12 cellular contexts compared by ENCODE assay signal in genomic region chr9:83059417-83059816, GRCh38. TPM values are rescaled to one million over a fixed set of nuclear protein-coding genes. Genes with fewer than 3 reads are reported as not detected.
DNase-seq lines count a peak whose midpoint lies in the region; ATAC-seq, FAIRE-seq and TF ChIP-seq lines count a peak whose summit lies in the region.
"Had no signal": no experiment of that assay in that cellular context is flagged by ENCODE, and none has a peak within 500 bp of the region (broad histone marks: within the 10 kb centered on the region; RNA-seq: fewer than 3 reads in every experiment).

No MANE protein-coding gene starts in this region.

- H3K9me3 ChIP-seq in A549: peaks cover 4% of the 10 kb centered on the region; the same call in 1 of the 3 replicates
- peaks cover 20% of the 10 kb centered on the region; the same call in 1 of the 2 replicates for H3K9me3 ChIP-seq in PC-9 (ENCODE audit: insufficient read depth, low read depth)

- POLR2A ChIA-PET in A549 (lab: Yijun Ruan, JAX): no interaction called here
- POLR2A ChIA-PET in PC-9 (lab: Charles Lee; ENCODE audit: unreplicated experiment): no interaction called here
- POLR2A ChIA-PET in activated CD8-positive, alpha-beta T cell treated with anti-CD3 and anti-CD28 coated beads for 36 hours (lab: Charles Lee): no interaction called here

- TF ChIP-seq POLR2A in A549 (IDR thresholded peaks at IDR 0.05; ENCODE audit: low read length): no peak

- H3K9me2 ChIP-seq in PC-9 (ENCODE audit: insufficient read depth): no peaks in the 10 kb centered on the region

- TF ChIP-seq CTCF in A549 (IDR thresholded peaks at IDR 0.05) (no peak), PC-9 (conservative IDR thresholded peaks at IDR 0.05) (no peak)
- TF ChIP-seq CTCF in activated CD8-positive, alpha-beta T cell treated with anti-CD3 and anti-CD28 coated beads for 36 hours (IDR thresholded peaks at IDR 0.05): no peak

- H3K4me2 ChIP-seq in A549 (peak overlapping the region; percentile 91), PC-9 (peak overlapping the region; percentile 91)
- H3K4me2 ChIP-seq: GM23338 had no signal

- TF ChIP-seq RAD21 in A549 (conservative IDR thresholded peaks at IDR 0.05 in 1 of 2, IDR thresholded peaks at IDR 0.05 in 1 of 2): no peak
- no peak for TF ChIP-seq RAD21 in Ishikawa (IDR thresholded peaks at IDR 0.05; ENCODE audit: low read depth)

- H2AFZ ChIP-seq in PC-9: no peak overlapping the region
- H2AFZ ChIP-seq: GM23338 had no signal

- H3K27ac ChIP-seq in A549: peak overlapping the region in 1 of 2 experiments; percentile 95; a peak in 3 of 6 replicates
- peak overlapping the region; percentile 92; the same call in 1 of the 2 replicates for H3K27ac ChIP-seq in PC-9

- no peaks in the 10 kb centered on the region for H3K36me3 Mint-ChIP-seq in activated CD8-positive, alpha-beta T cell treated with anti-CD3 and anti-CD28 coated beads for 36 hours (ENCODE audit: low read depth)
- H3K36me3 Mint-ChIP-seq: IgD-negative memory B cell had no signal

- WGBS in A549 (ENCODE audit: missing lambda C conversion rate): 97% methylated on average over 1 of the region's 1 CpG

- H3K4me3 Mint-ChIP-seq in activated CD8-positive, alpha-beta T cell treated with anti-CD3 and anti-CD28 coated beads for 36 hours: no peak overlapping the region
- H3K4me3 Mint-ChIP-seq: GM23338, IgD-negative memory B cell had no signal

- no TSS peak for BruUV-seq in PC-9 (replicated peaks; lab: Mats Ljungman, UMichigan)

- ATAC-seq in A549: no peak
- no peak for ATAC-seq in left colon
- no peak for ATAC-seq in activated CD8-positive, alpha-beta T cell treated with anti-CD3 and anti-CD28 coated beads for 36 hours
- ATAC-seq: GM23338 had no signal

- H3K79me2 ChIP-seq in PC-9 (ENCODE audit: low read depth): peaks cover 63% of the 10 kb centered on the region

- H3K4me3 ChIP-seq in A549 (no peak overlapping the region), PC-9 (0 out of 2 replicates have a peak overlapping the region, but pooled peaks have one; percentile 67)
- H3K4me3 ChIP-seq: GM23338 had no signal

- no peak for TF ChIP-seq EP300 in A549 (IDR thresholded peaks at IDR 0.05)
- TF ChIP-seq EP300 in Ishikawa (IDR thresholded peaks at IDR 0.05; ENCODE audit: borderline replicate concordance): no peak

- no peaks in the 10 kb centered on the region for H3K4me1 Mint-ChIP-seq in activated CD8-positive, alpha-beta T cell treated with anti-CD3 and anti-CD28 coated beads for 36 hours (ENCODE audit: low read depth)

- DNase-seq in A549 (ENCODE audit: low read depth in 1 of 2, low spot score in 1 of 2) (no peak), PC-9 (peak in 1 of 2 experiments; percentile 52), left colon (peak; percentile 28 to 31), NCI-H510A treated with DMSO at 0.1 percent for 48 hours (lab: John Stamatoyannopoulos, UW) (no peak)
- DNase-seq in activated CD8-positive, alpha-beta T cell treated with anti-CD3 and anti-CD28 coated beads for 36 hours: no peak
- no peak for DNase-seq in stimulated activated CD4-positive, alpha-beta T cell treated with anti-CD3 and anti-CD28 coated beads, Interleukin-4, amount 100 ng/mL, for 24 hours
- DNase-seq: AML-193, NCI-H187, NCI-H526 had no signal

- H3K27ac Mint-ChIP-seq in activated CD8-positive, alpha-beta T cell treated with anti-CD3 and anti-CD28 coated beads for 36 hours: no peak overlapping the region
- H3K27ac Mint-ChIP-seq: GM23338, IgD-negative memory B cell had no signal

- intact Hi-C loops in PC-9 (cut with micrococcal nuclease; ENCODE audit: unreplicated experiment) (no loop called here), left colon (cut with DNase I, micrococcal nuclease) (no loop called here)
- intact Hi-C loops in activated CD8-positive, alpha-beta T cell treated with anti-CD3 and anti-CD28 coated beads for 36 hours (cut with micrococcal nuclease): no loop called here

- H3K9me3 Mint-ChIP-seq in activated CD8-positive, alpha-beta T cell treated with anti-CD3 and anti-CD28 coated beads for 36 hours: peaks cover 2% of the 10 kb centered on the region

- CTCF ChIA-PET in A549 (lab: Yijun Ruan, JAX): no interaction called here
- CTCF ChIA-PET in PC-9 (lab: Charles Lee): no interaction called here
- CTCF ChIA-PET in activated CD8-positive, alpha-beta T cell treated with anti-CD3 and anti-CD28 coated beads for 36 hours (lab: Charles Lee): no interaction called here

- no peaks in the 10 kb centered on the region for H3K27me3 ChIP-seq in PC-9 (ENCODE audit: insufficient read depth, low read depth)

- H4K20me1 ChIP-seq in PC-9 (ENCODE audit: insufficient read depth): no peaks in the 10 kb centered on the region; the same call in 1 of the 2 replicates

- FAIRE-seq in A549 (lab: Jason Lieb, UNC): no peak

- H3K27me3 Mint-ChIP-seq in activated CD8-positive, alpha-beta T cell treated with anti-CD3 and anti-CD28 coated beads for 36 hours: peaks cover 34% of the 10 kb centered on the region

- H3F3A ChIP-seq in PC-9 (ENCODE audit: insufficient read depth, low read depth): peaks cover 39% of the 10 kb centered on the region

- peaks cover 19% of the 10 kb centered on the region for H3K36me3 ChIP-seq in PC-9 (ENCODE audit: low read depth)

- H3K4me1 ChIP-seq in A549 (peaks cover 51% of the 10 kb centered on the region), PC-9 (replicated peaks; ENCODE audit: insufficient read depth) (peaks cover 36% of the 10 kb centered on the region)

TF ChIP-seq in A549, 52 proteins besides CTCF, POLR2A, EP300 and RAD21 (continues in another document):
- no peak for TF ChIP-seq NR3C1 (IDR thresholded peaks at IDR 0.05)
- TF ChIP-seq GATA3 (IDR thresholded peaks at IDR 0.05; ENCODE audit: borderline replicate concordance): no peak
- no peak for TF ChIP-seq ZC3H11A (IDR thresholded peaks at IDR 0.05)
- TF ChIP-seq RCOR1 (IDR thresholded peaks at IDR 0.05; ENCODE audit: low read depth, low read length): no peak
- TF ChIP-seq CHD2 (IDR thresholded peaks at IDR 0.05; ENCODE audit: low read length, partially characterized antibody): no peak
- TF ChIP-seq HOXA7 (CRISPR knock-in tag; IDR thresholded peaks at IDR 0.05): no peak
- no peak for TF ChIP-seq HES2 (IDR thresholded peaks at IDR 0.05)
- TF ChIP-seq POLR2AphosphoS2 (conservative IDR thresholded peaks at IDR 0.05; ENCODE audit: low read length): no peak
- no peak for TF ChIP-seq HDAC2 (IDR thresholded peaks at IDR 0.05)
- TF ChIP-seq BCL3 (IDR thresholded peaks at IDR 0.05): no peak
- TF ChIP-seq FOSL2 (IDR thresholded peaks at IDR 0.05): no peak
- TF ChIP-seq FOSL2 (CRISPR knock-in tag; IDR thresholded peaks at IDR 0.05): no peak
- no peak for TF ChIP-seq BHLHE40 (IDR thresholded peaks at IDR 0.05; ENCODE audit: low read depth, low read length)
- TF ChIP-seq FOSB (CRISPR knock-in tag; IDR thresholded peaks at IDR 0.05): no peak

TF ChIP-seq in Ishikawa, 13 proteins besides CTCF, POLR2A, EP300 and RAD21 (continues in another document):
- TF ChIP-seq FOXM1 (IDR thresholded peaks at IDR 0.05; ENCODE audit: borderline replicate concordance, low read depth): no peak
- no peak for TF ChIP-seq USF1 (IDR thresholded peaks at IDR 0.05)
- no peak for TF ChIP-seq TAF1 (IDR thresholded peaks at IDR 0.05; ENCODE audit: low read depth)
- no peak for TF ChIP-seq TEAD4 (IDR thresholded peaks at IDR 0.05)
- no peak for TF ChIP-seq CREB1 (IDR thresholded peaks at IDR 0.05; ENCODE audit: low read depth)
- TF ChIP-seq YY1 (IDR thresholded peaks at IDR 0.05; ENCODE audit: low read depth): no peak
- no peak for TF ChIP-seq ZBTB7A (IDR thresholded peaks at IDR 0.05; ENCODE audit: low read depth)
- TF ChIP-seq REST (IDR thresholded peaks at IDR 0.05; ENCODE audit: low read depth): no peak
- TF ChIP-seq TCF12 (IDR thresholded peaks at IDR 0.05; ENCODE audit: low read depth): no peak
- TF ChIP-seq CEBPB (IDR thresholded peaks at IDR 0.05): no peak

RNA-seq across cellular contexts. Expression of gene RASEF, which starts 3.5 kb away (rescaled TPM):
- 8.1 and 8.8 TPM in 2 replicates for polyA plus RNA-seq in A549 (2011; rRNA removed)
- 2.0 and 2.2 TPM in 2 replicates for polyA plus RNA-seq in A549 (2012; cell fraction: cytosol; rRNA removed)
- polyA plus RNA-seq in A549 (2012; cell fraction: nucleus; rRNA removed): 3.1 and 3.2 TPM in 2 replicates
- polyA plus RNA-seq in A549 (2017; fragmentation: RNase III; extraction: RNeasy Plus Mini Kit Qiagen cat#74134 plus additional on column Dnase treatment): 4.7 to 5.3 TPM (median 5.1 TPM) in 3 replicates
- polyA minus RNA-seq in A549 (2011; rRNA and poly(A)+ RNA removed): 7.8 and 8.6 TPM in 2 replicates
- 10.8 and 12.8 TPM in 2 replicates for total RNA-seq in PC-9 (2021)
- total RNA-seq in left colon: 10 to 100 TPM; 51.1 to 54.6 TPM
- not detected for total RNA-seq in activated CD8-positive, alpha-beta T cell treated with anti-CD3 and anti-CD28 coated beads for 36 hours
- polyA plus RNA-seq: IgD-negative memory B cell had no signal

Comparison
In these comparisons a context has a peak if more than half of its experiments do, and no peak if none do; other contexts are left out.
1. DNase-seq: peak in left colon (2 of 2); none in A549 (0 of 2), NCI-H510A treated with DMSO at 0.1 percent for 48 hours (single experiment), activated CD8-positive, alpha-beta T cell treated with anti-CD3 and anti-CD28 coated beads for 36 hours (single experiment) and stimulated activated CD4-positive, alpha-beta T cell treated with anti-CD3 and anti-CD28 coated beads, Interleukin-4, amount 100 ng/mL, for 24 hours (single experiment).
2. RNA of gene RASEF, which starts 3.5 kb away (total RNA-seq): 51.1 to 54.6 TPM in left colon and 10.8 to 12.8 TPM in PC-9; not detected in activated CD8-positive, alpha-beta T cell treated with anti-CD3 and anti-CD28 coated beads for 36 hours; every median in the first group is over 10 times any median in the second.